In the genomic region with DNA sequence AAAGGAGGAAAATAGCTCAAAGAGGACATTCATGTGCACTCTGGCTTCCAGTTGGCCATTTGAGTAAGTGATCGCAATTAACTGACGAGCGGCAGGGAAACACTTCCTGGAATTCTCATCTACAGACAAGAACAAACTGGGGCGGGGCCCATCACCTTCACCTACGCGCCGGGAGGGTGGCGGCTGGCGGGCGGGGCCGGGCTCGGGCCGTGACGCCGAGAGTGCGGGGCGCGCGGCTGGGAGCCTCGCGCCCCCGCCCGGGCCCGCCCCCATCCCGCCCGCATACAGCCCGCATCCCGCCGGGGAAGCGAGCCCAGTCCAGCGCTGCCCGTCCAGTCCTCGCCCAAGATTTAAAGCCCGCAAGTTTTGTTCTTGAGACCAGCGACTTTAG, we compare ENCODE assay signal across 8 cellular contexts. TPM values are rescaled to one million over a fixed set of nuclear protein-coding genes. Genes with fewer than 3 reads are reported as not detected.
DNase-seq lines count a peak whose midpoint lies in the region; ATAC-seq, FAIRE-seq and TF ChIP-seq lines count a peak whose summit lies in the region.

A gene with protein sequence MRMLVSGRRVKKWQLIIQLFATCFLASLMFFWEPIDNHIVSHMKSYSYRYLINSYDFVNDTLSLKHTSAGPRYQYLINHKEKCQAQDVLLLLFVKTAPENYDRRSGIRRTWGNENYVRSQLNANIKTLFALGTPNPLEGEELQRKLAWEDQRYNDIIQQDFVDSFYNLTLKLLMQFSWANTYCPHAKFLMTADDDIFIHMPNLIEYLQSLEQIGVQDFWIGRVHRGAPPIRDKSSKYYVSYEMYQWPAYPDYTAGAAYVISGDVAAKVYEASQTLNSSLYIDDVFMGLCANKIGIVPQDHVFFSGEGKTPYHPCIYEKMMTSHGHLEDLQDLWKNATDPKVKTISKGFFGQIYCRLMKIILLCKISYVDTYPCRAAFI (plus strand): TSS at position 281 of the 391 bp plus-strand sequence. CDS start 16,546 bp downstream, outside the sequence.

- no peaks in the 10 kb centered on the region for H3K36me3 Mint-ChIP-seq in CD4-positive, CD25-positive, alpha-beta regulatory T cell
- H3K36me3 Mint-ChIP-seq in activated CD4-positive, alpha-beta memory T cell treated with anti-CD3 and anti-CD28 coated beads for 36 hours, result peaks cover 7% of the 10 kb centered on the region
- no peaks in the 10 kb centered on the region for H3K36me3 Mint-ChIP-seq in natural killer cell

- in situ Hi-C loops in transverse colon (cut with MboI; ENCODE audit: low pct_ligation_motif_present in 1 of 4, low pct_unique_long_range_greater_than_20kb in 1 of 4, low sequenced_read_pairs in 3 of 4), result no loop called here

- FAIRE-seq in RCC 7860 (lab: Jason Lieb, UNC), result no peak

- H3K27me3 ChIP-seq in CD4-positive, CD25-positive, alpha-beta regulatory T cell (ENCODE audit: control insufficient read depth, insufficient read depth, low read length), result peaks cover 12% of the 10 kb centered on the region
- no peaks in the 10 kb centered on the region for H3K27me3 ChIP-seq in esophagus muscularis mucosa
- H3K27me3 ChIP-seq in transverse colon, result no peaks in the 10 kb centered on the region

- CTCF ChIA-PET in activated CD4-positive, alpha-beta memory T cell treated with anti-CD3 and anti-CD28 coated beads for 36 hours (lab: Charles Lee), result interaction anchor here (0.6 to 3.9 kb wide), 8 partner anchors 13 to 133 kb away, joined by 3 to 25 read pairs (median 5); no protein-coding TSS in a partner anchor

- no peaks in the 10 kb centered on the region for H3K9me3 Mint-ChIP-seq in CD4-positive, CD25-positive, alpha-beta regulatory T cell
- H3K9me3 Mint-ChIP-seq in activated CD4-positive, alpha-beta memory T cell treated with anti-CD3 and anti-CD28 coated beads for 36 hours, result no peaks in the 10 kb centered on the region
- no peaks in the 10 kb centered on the region for H3K9me3 Mint-ChIP-seq in natural killer cell

- peaks cover 19% of the 10 kb centered on the region for H3K4me1 ChIP-seq in CD4-positive, CD25-positive, alpha-beta regulatory T cell (ENCODE audit: control insufficient read depth, insufficient read depth, low read length, poor library complexity, severe bottlenecking)
- H3K4me1 ChIP-seq in esophagus muscularis mucosa, result peaks cover 0 to 18% (median 13%) of the 10 kb centered on the region in 4 donors
- peaks cover 0 to 20% (median 8%) of the 10 kb centered on the region in 4 donors for H3K4me1 ChIP-seq in transverse colon

- peak within 1 kb of the TSS in 3 of 4 donors; percentile 76 to 82 (median 78) for H3K4me3 Mint-ChIP-seq in CD4-positive, CD25-positive, alpha-beta regulatory T cell
- H3K4me3 Mint-ChIP-seq in activated CD4-positive, alpha-beta memory T cell treated with anti-CD3 and anti-CD28 coated beads for 36 hours, result peak within 1 kb of the TSS; percentile 76
- peak within 1 kb of the TSS; percentile 83 for H3K4me3 Mint-ChIP-seq in natural killer cell

- TF ChIP-seq CTCF in NB4 (IDR thresholded peaks at IDR 0.05; ENCODE audit: low read depth, low read length) (no peak), esophagus muscularis mucosa (IDR thresholded peaks at IDR 0.05) (no peak), natural killer cell (IDR thresholded peaks at IDR 0.05) (no peak), transverse colon (IDR thresholded peaks at IDR 0.05) (no peak)

- intact Hi-C loops in activated CD4-positive, alpha-beta memory T cell treated with anti-CD3 and anti-CD28 coated beads for 36 hours (cut with micrococcal nuclease), result loop anchor here (1.0 to 5.0 kb wide), 5 partner anchors 13 to 130 kb away; no protein-coding TSS in a partner anchor
- intact Hi-C loops in esophagus muscularis mucosa (cut with DNase I) (loop anchor here (5.0 to 10.0 kb wide), 2 partner anchors 128 to 129 kb away; no protein-coding TSS in a partner anchor), natural killer cell (cut with micrococcal nuclease) (loop anchor here (1.0 to 5.0 kb wide), 2 partner anchors 54 to 129 kb away; no protein-coding TSS in a partner anchor), transverse colon (cut with DNase I; ENCODE audit: low total_unique reads) (no loop called here)

- peaks cover 31% of the 10 kb centered on the region for H3K27me3 Mint-ChIP-seq in CD4-positive, CD25-positive, alpha-beta regulatory T cell
- H3K27me3 Mint-ChIP-seq in activated CD4-positive, alpha-beta memory T cell treated with anti-CD3 and anti-CD28 coated beads for 36 hours, result peaks cover 18% of the 10 kb centered on the region
- peaks cover 28 to 32% of the 10 kb centered on the region in 2 donors for H3K27me3 Mint-ChIP-seq in natural killer cell (ENCODE audit: low read depth in 2 of 2)

- peak within 1 kb of the TSS; percentile 75 for H3K4me3 ChIP-seq in CD4-positive, CD25-positive, alpha-beta regulatory T cell (ENCODE audit: low read depth, low read length)
- H3K4me3 ChIP-seq in NB4 (ENCODE audit: low read depth, low read length) (peak within 1 kb of the TSS; percentile 64), esophagus muscularis mucosa (peak within 1 kb of the TSS; percentile 67 to 88 (median 84)), transverse colon (peak within 1 kb of the TSS; percentile 15 to 96 (median 90))

- H3K27ac Mint-ChIP-seq in CD4-positive, CD25-positive, alpha-beta regulatory T cell, result no peak within 1 kb of the TSS
- peak within 1 kb of the TSS; percentile 34 for H3K27ac Mint-ChIP-seq in activated CD4-positive, alpha-beta memory T cell treated with anti-CD3 and anti-CD28 coated beads for 36 hours
- peak within 1 kb of the TSS in 1 of 2 donors; percentile 78 for H3K27ac Mint-ChIP-seq in natural killer cell

- H3K4me1 Mint-ChIP-seq in CD4-positive, CD25-positive, alpha-beta regulatory T cell, result peaks cover 0 to 13% (median 3%) of the 10 kb centered on the region in 4 donors
- H3K4me1 Mint-ChIP-seq in activated CD4-positive, alpha-beta memory T cell treated with anti-CD3 and anti-CD28 coated beads for 36 hours (ENCODE audit: low read depth), result peaks cover 12% of the 10 kb centered on the region
- peaks cover 5 to 6% of the 10 kb centered on the region in 2 donors for H3K4me1 Mint-ChIP-seq in natural killer cell

- ATAC-seq in CD4-positive, CD25-positive, alpha-beta regulatory T cell (ENCODE audit: low read depth in 2 of 2), result peak in 1 of 2 donors; percentile 27
- peak in 2 of 3 donors; percentile 20 to 38 for ATAC-seq in natural killer cell

- no peaks in the 10 kb centered on the region for H3K36me3 ChIP-seq in CD4-positive, CD25-positive, alpha-beta regulatory T cell (ENCODE audit: control insufficient read depth, insufficient read depth, low read length)
- H3K36me3 ChIP-seq in esophagus muscularis mucosa (no peaks in the 10 kb centered on the region), transverse colon (no peaks in the 10 kb centered on the region)

- TF ChIP-seq POLR2A in NB4 (IDR thresholded peaks at IDR 0.05; ENCODE audit: extremely low read depth, insufficient read length), result no peak
- no peak for TF ChIP-seq POLR2A in esophagus muscularis mucosa (IDR thresholded peaks at IDR 0.05; ENCODE audit: low read depth)
- peak; percentile 49 for TF ChIP-seq POLR2A in transverse colon (IDR thresholded peaks at IDR 0.05)

- TF ChIP-seq EP300 in esophagus muscularis mucosa (IDR thresholded peaks at IDR 0.05), result no peak
- TF ChIP-seq EP300 in transverse colon (IDR thresholded peaks at IDR 0.05; ENCODE audit: low read depth), result no peak

- peak in 2 of 3 donors; percentile 4 to 52 for DNase-seq in CD4-positive, CD25-positive, alpha-beta regulatory T cell
- peak; percentile 36 for DNase-seq in NB4 (ENCODE audit: low read depth)
- peak; percentile 60 for DNase-seq in activated CD4-positive, alpha-beta memory T cell treated with anti-CD3 and anti-CD28 coated beads for 36 hours
- no peak for DNase-seq in esophagus muscularis mucosa (ENCODE audit: extremely low spot score)
- DNase-seq in natural killer cell, result no peak
- peak; percentile 90 for DNase-seq in transverse colon
- DNase-seq in RCC 7860 (ENCODE audit: low spot score), result no peak
- DNase-seq in 8988T, result no peak

- POLR2A ChIA-PET in activated CD4-positive, alpha-beta memory T cell treated with anti-CD3 and anti-CD28 coated beads for 36 hours (lab: Charles Lee), result interaction anchor here (0.8 to 1.6 kb wide), 2 partner anchors 13 to 33 kb away, joined by 3 to 6 read pairs; no protein-coding TSS in a partner anchor

- H3K27ac ChIP-seq in CD4-positive, CD25-positive, alpha-beta regulatory T cell (ENCODE audit: insufficient read depth, low read length, poor library complexity, severe bottlenecking), result no peak within 1 kb of the TSS
- H3K27ac ChIP-seq in esophagus muscularis mucosa (replicated peaks in 1 of 4), result peak within 1 kb of the TSS; percentile 85 to 92 (median 86)
- peak within 1 kb of the TSS; percentile 87 to 96 (median 95) for H3K27ac ChIP-seq in transverse colon

- 3% methylated on average over 5 of the region's 35 CpGs for WGBS in esophagus muscularis mucosa
- WGBS in transverse colon (ENCODE audit: low coverage in 1 of 2), 2 donors, result 10 to 16% methylated on average over 3 to 29 of the region's 35 CpGs

- no peaks in the 10 kb centered on the region for H3K9me3 ChIP-seq in CD4-positive, CD25-positive, alpha-beta regulatory T cell (ENCODE audit: control insufficient read depth in 2 of 2, low read length in 2 of 2)
- no peaks in the 10 kb centered on the region for H3K9me3 ChIP-seq in esophagus muscularis mucosa
- no peaks in the 10 kb centered on the region for H3K9me3 ChIP-seq in transverse colon

RNA-seq across cellular contexts. Expression of the gene that starts here (rescaled TPM):
- 2.2 TPM for total RNA-seq in CD4-positive, CD25-positive, alpha-beta regulatory T cell
- under 1 TPM; 0.23 to 0.47 (median 0.34) TPM for polyA plus RNA-seq in CD4-positive, CD25-positive, alpha-beta regulatory T cell
- 10 to 100 TPM; 12.7 to 12.9 TPM for total RNA-seq in activated CD4-positive, alpha-beta memory T cell treated with anti-CD3 and anti-CD28 coated beads for 36 hours
- total RNA-seq in esophagus muscularis mucosa, result 10 to 100 TPM in 1 of 4 donors, 1 to 10 TPM in 3; 2.1 to 11.3 (median 5.2) TPM
- total RNA-seq in natural killer cell, result 1 to 10 TPM; 1.2 to 4.5 (median 3.4) TPM
- total RNA-seq in transverse colon, result 10 to 100 TPM in 3 of 4 donors, 1 to 10 TPM in 1; 6.0 to 46.3 (median 39.9) TPM

Comparison
In these comparisons a context has a peak if more than half of its experiments do, and no peak if none do; other contexts are left out.
1. DNase-seq: peak in CD4-positive, CD25-positive, alpha-beta regulatory T cell (2 of 3), NB4 (single experiment), activated CD4-positive, alpha-beta memory T cell treated with anti-CD3 and anti-CD28 coated beads for 36 hours (single experiment) and transverse colon (single experiment); none in esophagus muscularis mucosa (single experiment), natural killer cell (single experiment), RCC 7860 (single experiment) and 8988T (single experiment).
2. Peak in every context shown above with its lines, with median percentiles within 50 percentile points of each other: H3K4me3 ChIP-seq and H3K4me3 Mint-ChIP-seq.